Comparison of ENCODE assay signal across 8 cellular contexts in the genomic region with DNA sequence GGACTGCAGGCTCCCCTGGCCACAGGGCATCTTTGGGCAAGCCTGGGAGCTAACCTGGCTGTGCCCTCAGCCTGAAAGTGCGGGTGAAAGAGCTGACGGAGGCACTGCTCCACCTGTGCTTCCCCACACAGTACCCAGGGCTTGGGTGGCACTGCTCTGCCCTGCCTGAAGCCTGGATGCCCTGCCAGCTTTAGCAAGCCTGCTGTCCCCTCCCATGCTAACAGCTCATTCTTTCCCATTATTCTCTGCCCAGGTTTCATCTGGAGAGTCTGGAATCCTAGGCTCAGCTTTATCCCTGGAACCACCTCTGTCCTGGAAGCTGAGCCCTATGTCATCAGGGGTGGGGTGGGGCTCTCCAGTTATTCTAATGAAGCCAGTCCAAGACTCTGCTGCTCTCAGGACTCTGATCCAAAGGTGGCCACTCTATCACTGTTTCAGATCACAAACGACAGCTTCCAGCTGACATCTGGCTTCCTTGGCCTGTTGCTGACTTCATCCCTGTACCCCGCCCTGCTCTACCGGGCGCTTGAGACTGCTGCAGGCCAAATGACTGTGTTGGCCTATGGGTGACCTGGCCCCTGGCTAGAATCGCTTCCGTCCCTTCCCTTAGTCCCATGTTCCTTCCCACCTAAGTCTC. TPM values are rescaled to one million over a fixed set of nuclear protein-coding genes. Genes with fewer than 3 reads are reported as not detected.
DNase-seq lines count a peak whose midpoint lies in the region; ATAC-seq and TF ChIP-seq lines count a peak whose summit lies in the region.

No MANE protein-coding gene starts in this region.

- DNase-seq in A172 (ENCODE audit: low spot score) (peak; percentile 82), SIG-M5 (lab: John Stamatoyannopoulos, UW) (no peak)
- no peak for DNase-seq in activated CD8-positive, alpha-beta T cell treated with anti-CD3 and anti-CD28 coated beads for 36 hours
- DNase-seq in activated naive CD4-positive, alpha-beta T cell (lab: John Stamatoyannopoulos, UW): no peak

- H3K9me3 Mint-ChIP-seq in activated CD8-positive, alpha-beta T cell treated with anti-CD3 and anti-CD28 coated beads for 36 hours: no peaks in the 10 kb centered on the region

- H3K9ac ChIP-seq in duodenal mucosa (ENCODE audit: low read depth in 1 of 2, low read length in 2 of 2) (peak overlapping the region; percentile 51 to 64), mucosa of stomach (ENCODE audit: low read length) (peak overlapping the region; percentile 58)

- CTCF ChIA-PET in activated CD8-positive, alpha-beta T cell treated with anti-CD3 and anti-CD28 coated beads for 36 hours (lab: Charles Lee): interaction anchor here (1.0 to 1.9 kb wide), 4 partner anchors 9 to 169 kb away, joined by 3 to 8 read pairs (median 4); a partner anchor contains a TSS

- peaks cover 65% of the 10 kb centered on the region for H3K36me3 ChIP-seq in KOPT-K1 (ENCODE audit: insufficient read depth, low read length)
- H3K36me3 ChIP-seq in duodenal mucosa (ENCODE audit: control insufficient read depth in 1 of 2, insufficient read depth in 2 of 2, low read length in 2 of 2): peaks cover 6 to 13% of the 10 kb centered on the region in 2 donors
- H3K36me3 ChIP-seq in mucosa of stomach (ENCODE audit: control insufficient read depth, insufficient read depth, low read length): peaks cover 8% of the 10 kb centered on the region

- peaks cover 65% of the 10 kb centered on the region for H3K36me3 Mint-ChIP-seq in activated CD8-positive, alpha-beta T cell treated with anti-CD3 and anti-CD28 coated beads for 36 hours (ENCODE audit: low read depth)

- H3K27ac ChIP-seq in KOPT-K1 (ENCODE audit: low read depth, low read length, poor library complexity, severe bottlenecking) (peak overlapping the region; percentile 10), duodenal mucosa (ENCODE audit: low read depth, low read length) (peak overlapping the region; percentile 92)

- no peak overlapping the region for H3K27ac Mint-ChIP-seq in activated CD8-positive, alpha-beta T cell treated with anti-CD3 and anti-CD28 coated beads for 36 hours

- no peaks in the 10 kb centered on the region for H3K27me3 Mint-ChIP-seq in activated CD8-positive, alpha-beta T cell treated with anti-CD3 and anti-CD28 coated beads for 36 hours

- H3K27me3 ChIP-seq in duodenal mucosa (ENCODE audit: control insufficient read depth in 1 of 2, insufficient read depth in 2 of 2, low read length in 2 of 2) (no peaks in the 10 kb centered on the region), mucosa of stomach (ENCODE audit: control insufficient read depth, insufficient read depth, low read length) (no peaks in the 10 kb centered on the region)

- intact Hi-C loops in activated CD8-positive, alpha-beta T cell treated with anti-CD3 and anti-CD28 coated beads for 36 hours (cut with micrococcal nuclease): no loop called here

- ATAC-seq in HG03442 (IDR thresholded peaks at IDR 0.05; ENCODE audit: unreplicated experiment): no peak
- ATAC-seq in activated CD8-positive, alpha-beta T cell treated with anti-CD3 and anti-CD28 coated beads for 36 hours: no peak

- H3K4me1 Mint-ChIP-seq in activated CD8-positive, alpha-beta T cell treated with anti-CD3 and anti-CD28 coated beads for 36 hours (ENCODE audit: low read depth): peaks cover 59% of the 10 kb centered on the region

- TF ChIP-seq CTCF in activated CD8-positive, alpha-beta T cell treated with anti-CD3 and anti-CD28 coated beads for 36 hours (IDR thresholded peaks at IDR 0.05): no peak

- H3K9me3 ChIP-seq in KOPT-K1 (ENCODE audit: insufficient read depth, low read length, poor library complexity, severe bottlenecking) (no peaks in the 10 kb centered on the region), duodenal mucosa (ENCODE audit: control insufficient read depth in 1 of 2, low read length in 2 of 2) (no peaks in the 10 kb centered on the region), mucosa of stomach (ENCODE audit: control insufficient read depth, low read length) (no peaks in the 10 kb centered on the region)

- POLR2A ChIA-PET in activated CD8-positive, alpha-beta T cell treated with anti-CD3 and anti-CD28 coated beads for 36 hours (lab: Charles Lee): interaction anchor here (0.7 kb wide), 1 partner anchor 9 kb away, joined by 3 read pairs; no protein-coding TSS in a partner anchor

- H3K4me3 ChIP-seq in duodenal mucosa (ENCODE audit: low read depth in 1 of 2, low read length in 2 of 2) (peak overlapping the region; percentile 18 to 28), mucosa of stomach (ENCODE audit: low read length) (no peak overlapping the region)

- H3K4me1 ChIP-seq in duodenal mucosa (ENCODE audit: control insufficient read depth in 1 of 2, insufficient read depth in 2 of 2, low read length in 2 of 2) (peaks cover 84 to 85% of the 10 kb centered on the region in 2 donors), mucosa of stomach (ENCODE audit: control insufficient read depth, insufficient read depth, low read length) (peaks cover 56% of the 10 kb centered on the region)

- no peak overlapping the region for H3K4me3 Mint-ChIP-seq in activated CD8-positive, alpha-beta T cell treated with anti-CD3 and anti-CD28 coated beads for 36 hours

RNA-seq across cellular contexts. Expression of a gene that starts 29.3 kb away (rescaled TPM):
- total RNA-seq in A172 (2014; rRNA removed; shearing (Covaris generic)): 7.3 and 12.5 TPM in 2 replicates
- total RNA-seq in activated CD8-positive, alpha-beta T cell treated with anti-CD3 and anti-CD28 coated beads for 36 hours: 10 to 100 TPM; 35.1 TPM

RNA-seq across cellular contexts. Expression of a gene that starts 42.4 kb away (rescaled TPM):
- total RNA-seq in A172 (2014; rRNA removed; shearing (Covaris generic)): 104 and 128 TPM in 2 replicates
- total RNA-seq in activated CD8-positive, alpha-beta T cell treated with anti-CD3 and anti-CD28 coated beads for 36 hours: 10 to 100 TPM; 28.0 to 28.5 TPM

RNA-seq across cellular contexts. Expression of a gene that starts 54.3 kb away (rescaled TPM):
- total RNA-seq in A172 (2014; rRNA removed; shearing (Covaris generic)): 31.2 and 33.2 TPM in 2 replicates
- total RNA-seq in activated CD8-positive, alpha-beta T cell treated with anti-CD3 and anti-CD28 coated beads for 36 hours: 10 to 100 TPM; 27.8 to 32.5 TPM

RNA-seq across cellular contexts. Expression of a gene that starts 59.1 kb away (rescaled TPM):
- total RNA-seq in A172 (2014; rRNA removed; shearing (Covaris generic)): 1.7 and 2.2 TPM in 2 replicates
- total RNA-seq in activated CD8-positive, alpha-beta T cell treated with anti-CD3 and anti-CD28 coated beads for 36 hours: under 1 TPM; 0.27 to 0.49 TPM
